Comparison of ENCODE assay signal across 18 cellular contexts in the genomic region with DNA sequence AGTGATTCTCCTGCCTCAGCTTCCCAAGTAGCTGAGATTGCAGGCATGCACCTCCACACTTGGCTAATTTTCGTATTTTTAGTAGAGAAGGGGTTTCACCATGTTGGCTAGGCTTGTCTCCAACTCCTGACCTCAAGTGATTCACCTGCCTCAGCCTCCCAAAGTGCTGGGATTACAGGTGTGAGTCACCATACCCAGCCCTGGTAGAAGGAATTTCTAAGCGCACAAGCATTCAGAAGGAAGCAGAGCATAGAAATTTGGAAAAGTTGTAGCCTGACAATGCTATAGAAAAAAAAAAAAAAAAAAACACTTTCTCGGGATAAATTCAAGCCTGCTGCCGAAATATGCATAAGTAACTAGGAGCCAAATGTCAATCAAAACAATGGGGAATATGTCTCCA.
DNase-seq lines count a peak whose midpoint lies in the region; ATAC-seq, FAIRE-seq and TF ChIP-seq lines count a peak whose summit lies in the region.
"Had no signal": no experiment of that assay in that cellular context is flagged by ENCODE, and none has a peak within 500 bp of the region (broad histone marks: within the 10 kb centered on the region; RNA-seq: fewer than 3 reads in every experiment).

No MANE protein-coding gene starts in this region.

- no peak overlapping the region for H4K5ac ChIP-seq in mesendoderm (ENCODE audit: low read length)

- no peak overlapping the region for H3K4ac ChIP-seq in mesendoderm (ENCODE audit: low read depth, low read length)

- no peak overlapping the region for H3K18ac ChIP-seq in mesendoderm (ENCODE audit: low read length)

- DNase-seq in HT1080 (ENCODE audit: low read depth) (peak; percentile 50), RCC 7860 (ENCODE audit: low spot score) (peak; percentile 75), epithelial cell of esophagus (ENCODE audit: low read depth) (peak; percentile 57), renal cortical epithelial cell (ENCODE audit: low read depth) (peak; percentile 23), HK-2 (ENCODE audit: unreplicated experiment) (no peak), adrenal gland (no peak), mesendoderm (no peak)
- DNase-seq: BE2C; CD4-positive, alpha-beta memory T cell; DMS79; GDM1 had no signal

- no peaks in the 10 kb centered on the region for H3K27me3 ChIP-seq in adrenal gland
- H3K27me3 ChIP-seq in mesendoderm (ENCODE audit: insufficient read depth, low read length, poor library complexity) = no peaks in the 10 kb centered on the region
- H3K27me3 ChIP-seq: BE2C had no signal

- H3K9ac ChIP-seq in mesendoderm (ENCODE audit: low read length) = no peak overlapping the region

- H4K8ac ChIP-seq in mesendoderm (ENCODE audit: low read depth, low read length) = no peak overlapping the region

- no peak overlapping the region for H2BK120ac ChIP-seq in mesendoderm (ENCODE audit: low read depth, low read length)

- no peak overlapping the region for H2AK5ac ChIP-seq in mesendoderm (ENCODE audit: low read length)

- H3K79me1 ChIP-seq in mesendoderm (ENCODE audit: low read length) = no peaks in the 10 kb centered on the region

- no peak overlapping the region for H2BK5ac ChIP-seq in mesendoderm (ENCODE audit: low read length)

- H3K4me1 ChIP-seq in adrenal gland (replicated peaks in 1 of 2) = no peaks in the 10 kb centered on the region
- no peaks in the 10 kb centered on the region for H3K4me1 ChIP-seq in mesendoderm (ENCODE audit: control insufficient read depth, low read depth, low read length)
- H3K4me1 ChIP-seq: A549, BE2C had no signal

- H3K23ac ChIP-seq in mesendoderm (ENCODE audit: low read length) = no peak overlapping the region

- no peak for ATAC-seq in GM18870 (IDR thresholded peaks at IDR 0.05; ENCODE audit: unreplicated experiment)
- ATAC-seq: A549, HCT116, HepG2 had no signal

- intact Hi-C loops in adrenal gland (cut with DNase I) = no loop called here

- H2BK15ac ChIP-seq in mesendoderm (replicated peaks; ENCODE audit: low read depth) = no peak overlapping the region

- no peak overlapping the region for H3K4me3 ChIP-seq in epithelial cell of esophagus (ENCODE audit: low read length)
- H3K4me3 ChIP-seq in adrenal gland = no peak overlapping the region
- no peak overlapping the region for H3K4me3 ChIP-seq in mesendoderm (ENCODE audit: low read length)
- H3K4me3 ChIP-seq: A549 had no signal

- TF ChIP-seq POLR2A in adrenal gland (IDR thresholded peaks at IDR 0.05) = no peak

- no peaks in the 10 kb centered on the region for H3K79me2 ChIP-seq in mesendoderm (ENCODE audit: control insufficient read depth, insufficient read depth, low read length)

- H3K56ac ChIP-seq in mesendoderm (ENCODE audit: low read length) = no peak overlapping the region

- H3K9me3 ChIP-seq in adrenal gland (replicated peaks in 1 of 3) = no peaks in the 10 kb centered on the region
- H3K9me3 ChIP-seq: A549, BE2C had no signal

- FAIRE-seq in RCC 7860 (lab: Jason Lieb, UNC) = peak; percentile 89
- FAIRE-seq: A549, GM12892, HepG2, HTR-8/SVneo had no signal

- H3K36me3 ChIP-seq in adrenal gland (replicated peaks in 1 of 2) (no peaks in the 10 kb centered on the region), mesendoderm (ENCODE audit: control insufficient read depth, insufficient read depth, low read length) (no peaks in the 10 kb centered on the region)
- H3K36me3 ChIP-seq: BE2C had no signal

- H3K27ac ChIP-seq in adrenal gland (no peak overlapping the region), mesendoderm (ENCODE audit: low read depth, low read length) (no peak overlapping the region)
- H3K27ac ChIP-seq: A549, C4-2B had no signal

- WGBS in adrenal gland, 4 donors = 74 to 83% (median 78%) methylated on average over 4 of the region's 4 CpGs
- no CpG with 5 or more reads among the region's 4 CpGs for WGBS in mesendoderm (ENCODE audit: extremely low coverage, insufficient coverage, low lambda C conversion rate)

- TF ChIP-seq CTCF in epithelial cell of esophagus (IDR thresholded peaks at IDR 0.05; ENCODE audit: insufficient read depth, low read depth, low read length, missing control alignments) = no peak
- no peak for TF ChIP-seq CTCF in adrenal gland (IDR thresholded peaks at IDR 0.05)

- H3K4me2 ChIP-seq in mesendoderm (ENCODE audit: low read length) = no peak overlapping the region
- H3K4me2 ChIP-seq: A549 had no signal

Comparison
In these comparisons a context has a peak if more than half of its experiments do, and no peak if none do; other contexts are left out.
1. DNase-seq: peak in HT1080 (single experiment), RCC 7860 (single experiment), epithelial cell of esophagus (single experiment) and renal cortical epithelial cell (single experiment); none in HK-2 (single experiment), adrenal gland (0 of 7) and mesendoderm (single experiment).